ENCODE assay signal across 1 cellular context in genomic region chr20:38033330-38034107, GRCh38.
A peak's percentile ranks its signal among the peaks of the same experiment; 100 is the strongest.
TF ChIP-seq lines count a peak whose summit lies in the region.

RPRD1B (plus strand) TSS chr20:38033746; CDS start chr20:38033948, 202 bp downstream.
TTI1 (minus strand) TSS chr20:38033456; CDS start chr20:38013816, 19,640 bp downstream.

TF ChIP-seq in HEK293, 187 proteins besides CTCF, POLR2A, EP300 and RAD21 (continued from another document and continues in another):
- TF ChIP-seq BCL6B (tag by site-specific recombination; IDR thresholded peaks at IDR 0.05) (peak; percentile 60; the same call in 1 of the 2 replicates), ZSCAN4 (tag by site-specific recombination; IDR thresholded peaks at IDR 0.05) (no peak), KLF10 (tag by site-specific recombination; IDR thresholded peaks at IDR 0.05) (no peak), ZNF221 (tag by site-specific recombination; IDR thresholded peaks at IDR 0.05; ENCODE audit: borderline replicate concordance) (no peak), ZNF416 (tag by site-specific recombination; IDR thresholded peaks at IDR 0.05) (no peak), KLF16 (tag by site-specific recombination; IDR thresholded peaks at IDR 0.05) (peak; percentile 67), ZNF707 (tag by site-specific recombination; IDR thresholded peaks at IDR 0.05) (no peak), ZNF692 (tag by site-specific recombination; IDR thresholded peaks at IDR 0.05) (peak; percentile 40), ZSCAN30 (tag by site-specific recombination; IDR thresholded peaks at IDR 0.05) (0 out of 2 replicates have a peak, but pooled peaks have one; percentile 15), ZBTB7A (tag by site-specific recombination; IDR thresholded peaks at IDR 0.05; ENCODE audit: low read depth) (peak; percentile 54; the same call in 1 of the 2 replicates), ZNF239 (tag by site-specific recombination; IDR thresholded peaks at IDR 0.05) (no peak), ZNF274 (IDR thresholded peaks at IDR 0.05; ENCODE audit: low read length) (no peak), ZNF274 (tag by site-specific recombination; IDR thresholded peaks at IDR 0.05; ENCODE audit: borderline replicate concordance) (no peak), ZNF600 (tag by site-specific recombination; IDR thresholded peaks at IDR 0.05) (no peak), ZBTB21 (tag by site-specific recombination; IDR thresholded peaks at IDR 0.05) (peak; percentile 49; the same call in 1 of the 2 replicates), ZNF704 (tag by site-specific recombination; IDR thresholded peaks at IDR 0.05) (no peak), ZSCAN5A (tag by site-specific recombination; IDR thresholded peaks at IDR 0.05) (peak; percentile 64; the same call in 1 of the 2 replicates), ZNF423 (tag by site-specific recombination; IDR thresholded peaks at IDR 0.05) (no peak), ZNF37A (tag by site-specific recombination; IDR thresholded peaks at IDR 0.05) (no peak), BCL11A (tag by site-specific recombination; IDR thresholded peaks at IDR 0.05; ENCODE audit: low read depth) (peak; percentile 98), REST (tag by site-specific recombination; IDR thresholded peaks at IDR 0.05) (no peak), ZNF585B (tag by site-specific recombination; IDR thresholded peaks at IDR 0.05) (no peak), ZNF266 (tag by site-specific recombination; IDR thresholded peaks at IDR 0.05; ENCODE audit: low read depth) (no peak), ZNF548 (tag by site-specific recombination; IDR thresholded peaks at IDR 0.05) (no peak), ZNF10 (tag by site-specific recombination; IDR thresholded peaks at IDR 0.05) (no peak), ZNF280C (tag by site-specific recombination; IDR thresholded peaks at IDR 0.05) (no peak), MYNN (tag by site-specific recombination; IDR thresholded peaks at IDR 0.05; ENCODE audit: borderline replicate concordance) (no peak), HOXC10 (CRISPR knock-in tag; IDR thresholded peaks at IDR 0.05) (no peak), ZNF645 (tag by site-specific recombination; IDR thresholded peaks at IDR 0.05) (peak; percentile 36; the same call in 1 of the 2 replicates), ZNF777 (tag by site-specific recombination; IDR thresholded peaks at IDR 0.05; ENCODE audit: borderline replicate concordance) (no peak), PRDM4 (tag by site-specific recombination; IDR thresholded peaks at IDR 0.05) (no peak), MEIS1 (CRISPR knock-in tag; IDR thresholded peaks at IDR 0.05; ENCODE audit: borderline replicate concordance) (no peak), ZNF792 (tag by site-specific recombination; IDR thresholded peaks at IDR 0.05) (no peak), KLF1 (tag by site-specific recombination; IDR thresholded peaks at IDR 0.05) (no peak), SCRT2 (tag by site-specific recombination; IDR thresholded peaks at IDR 0.05) (no peak), ZBTB48 (tag by site-specific recombination; IDR thresholded peaks at IDR 0.05) (peak; percentile 76; the same call in 1 of the 2 replicates), ZNF629 (tag by site-specific recombination; IDR thresholded peaks at IDR 0.05) (peak; percentile 77), ZNF174 (tag by site-specific recombination; IDR thresholded peaks at IDR 0.05) (no peak), ZNF561 (tag by site-specific recombination; IDR thresholded peaks at IDR 0.05; ENCODE audit: borderline replicate concordance) (peak; percentile 79; the same call in 1 of the 2 replicates), ZNF785 (tag by site-specific recombination; IDR thresholded peaks at IDR 0.05) (no peak), ZNF148 (tag by site-specific recombination; IDR thresholded peaks at IDR 0.05; ENCODE audit: borderline replicate concordance) (no peak), ZNF292 (tag by site-specific recombination; IDR thresholded peaks at IDR 0.05; ENCODE audit: borderline replicate concordance, low read depth) (no peak), ZNF202 (tag by site-specific recombination; IDR thresholded peaks at IDR 0.05; ENCODE audit: borderline replicate concordance) (no peak), SP7 (tag by site-specific recombination; IDR thresholded peaks at IDR 0.05) (peak; percentile 69; the same call in 1 of the 2 replicates)
